8 cellular contexts compared by ENCODE assay signal in the genomic region with DNA sequence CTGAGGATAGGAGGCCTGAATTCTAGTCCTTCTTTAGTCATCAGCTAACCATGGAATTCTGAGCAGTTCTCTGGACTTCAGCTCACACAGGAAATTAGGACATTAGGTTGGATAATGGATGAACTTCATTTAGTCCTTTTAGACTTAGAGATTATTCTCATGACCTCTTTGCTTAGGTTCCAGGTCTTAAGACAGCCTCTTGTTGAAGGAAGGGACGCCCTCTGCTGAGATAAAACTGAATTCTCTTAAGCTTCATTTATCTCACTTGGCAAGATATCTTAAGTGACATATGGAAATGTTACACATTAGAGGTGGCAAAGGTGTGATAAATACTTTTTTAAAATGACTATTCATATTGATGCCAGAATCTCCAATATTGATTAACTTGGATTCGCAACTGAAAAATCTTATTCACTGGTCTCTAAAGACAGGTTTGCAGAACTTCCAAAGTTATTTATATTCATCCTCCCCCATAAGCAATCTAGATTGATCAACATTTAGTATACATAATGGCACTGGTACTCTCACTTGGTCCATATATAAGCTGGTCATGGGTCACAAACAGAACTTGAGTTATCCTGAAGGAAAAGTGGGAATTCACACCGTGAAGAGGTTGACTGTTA. TPM values are rescaled to one million over a fixed set of nuclear protein-coding genes. Genes with fewer than 3 reads are reported as not detected.
DNase-seq lines count a peak whose midpoint lies in the region; ATAC-seq and TF ChIP-seq lines count a peak whose summit lies in the region.

No MANE protein-coding gene starts in this region.

- no peaks in the 10 kb centered on the region for H3K36me3 ChIP-seq in stomach

- 41 to 52% (median 46%) methylated on average over 3 of the region's 3 CpGs for WGBS in stomach, 5 donors

- H3K9me3 ChIP-seq in stomach = peaks cover 0 to 7% (median 0%) of the 10 kb centered on the region in 4 donors

- H3K4me3 ChIP-seq in GM12864 (ENCODE audit: low read depth, low read length) (no peak overlapping the region), fibroblast of villous mesenchyme (ENCODE audit: low read depth, low read length) (no peak overlapping the region), stomach (no peak overlapping the region)

- DNase-seq in GM12864 (ENCODE audit: low read depth) (peak; percentile 62), SK-MEL-5 (ENCODE audit: low read depth, low spot score) (peak; percentile 77), fibroblast of villous mesenchyme (ENCODE audit: low read depth) (peak; percentile 89), sciatic nerve (ENCODE audit: low spot score) (no peak), NCI-H187 (lab: John Stamatoyannopoulos, UW) (no peak), stomach (no peak)

- ATAC-seq in HG03342 (IDR thresholded peaks at IDR 0.05; ENCODE audit: unreplicated experiment) (peak; percentile 51), sciatic nerve (peak; percentile 81), HG02571 (IDR thresholded peaks at IDR 0.05; ENCODE audit: unreplicated experiment) (no peak)

- intact Hi-C loops in sciatic nerve (cut with DNase I) (no loop called here), stomach (cut with DNase I; ENCODE audit: low total_unique reads) (loop anchor here (10.0 kb wide), 1 partner anchor 159 kb away; no protein-coding TSS in a partner anchor)

- TF ChIP-seq CTCF in GM12864 (IDR thresholded peaks at IDR 0.05; ENCODE audit: low read depth, low read length, missing control alignments) (peak; percentile 63), fibroblast of villous mesenchyme (IDR thresholded peaks at IDR 0.05; ENCODE audit: insufficient read depth, low read depth, low read length) (peak; percentile 65), stomach (IDR thresholded peaks at IDR 0.05) (peak in 3 of 7 experiments; percentile 33 to 50 (median 49))

- in situ Hi-C loops in SK-MEL-5 (cut with HindIII; ENCODE audit: low pct_unique_long_range_greater_than_20kb, low sequenced_read_pairs) = no loop called here

- no peak overlapping the region for H3K27ac ChIP-seq in stomach

- TF ChIP-seq POLR2A in stomach (IDR thresholded peaks at IDR 0.05) = no peak

- no peak for TF ChIP-seq EP300 in stomach (IDR thresholded peaks at IDR 0.05)

- H3K27me3 ChIP-seq in stomach = no peaks in the 10 kb centered on the region

- no peaks in the 10 kb centered on the region for H3K4me1 ChIP-seq in stomach

RNA-seq across cellular contexts. Expression of gene ZNF366, which starts 16.9 kb away (rescaled TPM):
- total RNA-seq in SK-MEL-5 (2014; rRNA removed; shearing (Covaris generic)) = 0.03 TPM in 1 of 2 replicates, not detected in the other
- 0.02 TPM in 1 of 2 replicates, not detected in the other for polyA plus RNA-seq in SK-MEL-5 (2015; cell fraction: cytosol; rRNA removed)
- polyA plus RNA-seq in SK-MEL-5 (2015; cell fraction: nucleus; rRNA removed) = not detected in 2 replicates
- under 0.01 TPM in 2 replicates for total RNA-seq in fibroblast of villous mesenchyme
- 8.0 TPM for total RNA-seq in sciatic nerve
- 1 to 10 TPM in 4 of 5 donors, not detected in 1; 1.7 to 6.8 (median 4.5) TPM for total RNA-seq in stomach
- polyA plus RNA-seq in stomach = under 1 TPM; 0.10 to 0.46 (median 0.37) TPM

Comparison
In these comparisons a context has a peak if more than half of its experiments do, and no peak if none do; other contexts are left out.
1. DNase-seq: peak in GM12864 (single experiment), SK-MEL-5 (single experiment) and fibroblast of villous mesenchyme (single experiment); none in sciatic nerve (single experiment), NCI-H187 (0 of 2) and stomach (single experiment).